17 cellular contexts compared by ENCODE assay signal in genomic region chr2:156517419-156517818, GRCh38.
DNase-seq lines count a peak whose midpoint lies in the region; ATAC-seq, FAIRE-seq and TF ChIP-seq lines count a peak whose summit lies in the region.
"Had no signal": no experiment of that assay in that cellular context is flagged by ENCODE, and none has a peak within 500 bp of the region (broad histone marks: within the 10 kb centered on the region; RNA-seq: fewer than 3 reads in every experiment).

No MANE protein-coding gene starts in this region.

- H3K4me1 ChIP-seq in GM12878 (ENCODE audit: control insufficient read depth, insufficient read depth, low read length) (peaks cover 4% of the 10 kb centered on the region; the same call in 1 of the 2 replicates), keratinocyte (ENCODE audit: control insufficient read depth, extremely low read depth, insufficient read depth, low read length) (no peaks in the 10 kb centered on the region)

- no peaks in the 10 kb centered on the region for H3K9me1 ChIP-seq in keratinocyte (ENCODE audit: control insufficient read depth, extremely low read depth, insufficient read depth, low read length)

- H3K36me3 ChIP-seq in GM12878 (ENCODE audit: control insufficient read depth in 2 of 2, insufficient read depth in 2 of 2, low read length in 1 of 2), result peaks cover 0 to 3% of the 10 kb centered on the region in 2 experiments; a peak in 2 of 4 replicates
- peaks cover 2 to 3% of the 10 kb centered on the region in 2 experiments for H3K36me3 ChIP-seq in keratinocyte (ENCODE audit: control insufficient read depth in 2 of 2, extremely low read depth in 1 of 2, insufficient read depth in 2 of 2, low read length in 2 of 2)

- DNase-seq in AG08396 (ENCODE audit: low spot score) (peak; percentile 7), GM12878 (ENCODE audit: low read depth, low spot score) (no peak), keratinocyte (ENCODE audit: low read depth, low spot score) (no peak), H54 (ENCODE audit: insufficient read length, low spot score) (no peak)
- DNase-seq in activated T-cell treated with anti-CD3 and anti-CD28 coated beads, Interleukin-2, amount 50 U/mL, for 1 hour, result no peak
- DNase-seq: ACHN; CD4-positive, CD25-positive, alpha-beta regulatory T cell; DMS79 treated with DMSO at 0.1 percent for 48 hours; HFFc6; NCI-H1930; NCI-H526 treated with DMSO at 0.1 percent for 48 hours; PC-3 had no signal

- H3K9me3 ChIP-seq in GM12878 (replicated peaks; ENCODE audit: control insufficient read depth, insufficient read depth, low read length), result no peaks in the 10 kb centered on the region; the same call in 2 of the 3 replicates
- no peaks in the 10 kb centered on the region for H3K9me3 ChIP-seq in keratinocyte (ENCODE audit: control insufficient read depth, low read depth, low read length)
- H3K9me3 ChIP-seq: SJSA1 had no signal

- H4K20me1 ChIP-seq in GM12878 (ENCODE audit: control insufficient read depth, insufficient read depth) (no peaks in the 10 kb centered on the region), keratinocyte (ENCODE audit: control insufficient read depth, extremely low read depth, insufficient read depth, low read length) (no peaks in the 10 kb centered on the region)

- H2AFZ ChIP-seq in GM12878 (ENCODE audit: control insufficient read depth, low read depth, low read length) (no peak overlapping the region), keratinocyte (ENCODE audit: control insufficient read depth, low read length) (no peak overlapping the region)

- CTCF ChIA-PET in GM12878 (lab: Yijun Ruan, JAX), result interaction anchor here (1.1 to 1.3 kb wide), 4 partner anchors 9 to 182 kb away, joined by 3 to 7 read pairs (median 5); no protein-coding TSS in a partner anchor

- TF ChIP-seq EP300 in GM12878 (IDR thresholded peaks at IDR 0.05; ENCODE audit: borderline replicate concordance in 1 of 2, control insufficient read depth in 1 of 2, low read depth in 2 of 2, low read length in 2 of 2), result no peak

- TF ChIP-seq RAD21 in GM12878 (IDR thresholded peaks at IDR 0.05; ENCODE audit: insufficient read depth, low read depth, low read length), result no peak

- H3K27ac ChIP-seq in GM12878 (ENCODE audit: control insufficient read depth, insufficient read depth), result peak overlapping the region; percentile 28; the same call in 1 of the 2 replicates
- H3K27ac ChIP-seq in keratinocyte (ENCODE audit: control insufficient read depth, insufficient read depth, low read length), result no peak overlapping the region
- H3K27ac ChIP-seq: RWPE1, SJSA1 had no signal

- H3K27me3 ChIP-seq in GM12878 (replicated peaks in 1 of 2; ENCODE audit: control insufficient read depth in 2 of 2, insufficient read depth in 2 of 2, low read length in 1 of 2) (no peaks in the 10 kb centered on the region), keratinocyte (ENCODE audit: control insufficient read depth, extremely low read depth, insufficient read depth, low read length) (no peaks in the 10 kb centered on the region)
- H3K27me3 ChIP-seq: SJSA1 had no signal

- POLR2A ChIA-PET in GM12878 (lab: Charles Lee), result interaction anchor here (0.7 to 1.0 kb wide), 2 partner anchors 12 to 167 kb away, joined by 3 read pairs; no protein-coding TSS in a partner anchor

- intact Hi-C loops in GM12878 (cut with micrococcal nuclease; ENCODE audit: unreplicated experiment), result no loop called here

- no peak for TF ChIP-seq CTCF in GM12878 (IDR thresholded peaks at IDR 0.05 in 2 of 3, conservative IDR thresholded peaks at IDR 0.05 in 1 of 3; ENCODE audit: control insufficient read depth in 2 of 3, extremely low read depth in 1 of 3, insufficient read depth in 1 of 3, low read depth in 3 of 3, low read length in 3 of 3)
- no peak for TF ChIP-seq CTCF in keratinocyte (optimal IDR thresholded peaks at IDR 0.05 in 1 of 3, IDR thresholded peaks at IDR 0.05 in 1 of 3, conservative IDR thresholded peaks at IDR 0.05 in 1 of 3; ENCODE audit: extremely low read depth in 1 of 3, insufficient read depth in 2 of 3, low read length in 3 of 3)

- no TSS peak for BruUV-seq in GM12878 (replicated peaks; lab: Mats Ljungman, UMichigan)

- in situ Hi-C loops in GM12878 (cut with MboI), result loop anchor here (25.0 kb wide), 1 partner anchor 895 kb away; no protein-coding TSS in a partner anchor

- peak; percentile 51 for ATAC-seq in GM18867 (IDR thresholded peaks at IDR 0.05; ENCODE audit: unreplicated experiment)
- ATAC-seq in GM12878, result peak; percentile 64
- no peak for ATAC-seq in HG03469 (IDR thresholded peaks at IDR 0.05; ENCODE audit: unreplicated experiment)
- ATAC-seq: PC-3 had no signal

- H3K9ac ChIP-seq in GM12878 (ENCODE audit: control insufficient read depth, insufficient read depth, low read length) (no peak overlapping the region), keratinocyte (ENCODE audit: control insufficient read depth, extremely low read depth, insufficient read depth, low read length) (no peak overlapping the region)

- FAIRE-seq in GM12878 (lab: Jason Lieb, UNC) (no peak), keratinocyte (lab: Jason Lieb, UNC) (peak; percentile 48), H54 (lab: Jason Lieb, UNC) (no peak)
- FAIRE-seq: H1 had no signal

- no peaks in the 10 kb centered on the region for H3K79me2 ChIP-seq in GM12878 (ENCODE audit: control insufficient read depth, insufficient read depth, low read length)
- no peaks in the 10 kb centered on the region for H3K79me2 ChIP-seq in keratinocyte (ENCODE audit: control insufficient read depth, insufficient read depth, low read length)

- SMC1A ChIA-PET in GM12878 (lab: Charles Lee; ENCODE audit: uncharacterized antibody, unreplicated experiment), result interaction anchor here (0.7 to 1.9 kb wide), 10 partner anchors 11 to 182 kb away, joined by 3 to 12 read pairs (median 4); no protein-coding TSS in a partner anchor

- no peak for TF ChIP-seq POLR2A in GM12878 (IDR thresholded peaks at IDR 0.05; ENCODE audit: low read depth, low read length)
- TF ChIP-seq POLR2A in H54 (IDR thresholded peaks at IDR 0.05; ENCODE audit: low read depth, low read length), result no peak

- dilution Hi-C loops in keratinocyte (cut with MboI; ENCODE audit: extremely low pct_ligation_motif_present, low sequenced_read_pairs), result no loop called here

- H3K4me2 ChIP-seq in GM12878 (ENCODE audit: control insufficient read depth, insufficient read depth) (no peak overlapping the region), keratinocyte (ENCODE audit: control insufficient read depth, extremely low read depth, insufficient read depth, low read depth, low read length) (no peak overlapping the region)

- H3K4me3 ChIP-seq in GM12878 (no peak overlapping the region), keratinocyte (ENCODE audit: control insufficient read depth in 2 of 3, extremely low read depth in 1 of 3, insufficient read depth in 2 of 3, low read depth in 1 of 3, low read length in 3 of 3) (no peak overlapping the region)
- H3K4me3 ChIP-seq: SJSA1 had no signal

- RAD21 ChIA-PET in GM12878 (lab: Charles Lee; ENCODE audit: unreplicated experiment), result no interaction called here

TF ChIP-seq in GM12878, 131 proteins besides CTCF, POLR2A, EP300 and RAD21:
- TF ChIP-seq ATF2 (IDR thresholded peaks at IDR 0.05; ENCODE audit: low read length), result no peak
- peak; percentile 48; the same call in 1 of the 2 replicates for TF ChIP-seq TCF3 (IDR thresholded peaks at IDR 0.05; ENCODE audit: borderline replicate concordance, insufficient read depth, low read depth, low read length)
